ENCODE assay signal across 8 cellular contexts in the genomic region with DNA sequence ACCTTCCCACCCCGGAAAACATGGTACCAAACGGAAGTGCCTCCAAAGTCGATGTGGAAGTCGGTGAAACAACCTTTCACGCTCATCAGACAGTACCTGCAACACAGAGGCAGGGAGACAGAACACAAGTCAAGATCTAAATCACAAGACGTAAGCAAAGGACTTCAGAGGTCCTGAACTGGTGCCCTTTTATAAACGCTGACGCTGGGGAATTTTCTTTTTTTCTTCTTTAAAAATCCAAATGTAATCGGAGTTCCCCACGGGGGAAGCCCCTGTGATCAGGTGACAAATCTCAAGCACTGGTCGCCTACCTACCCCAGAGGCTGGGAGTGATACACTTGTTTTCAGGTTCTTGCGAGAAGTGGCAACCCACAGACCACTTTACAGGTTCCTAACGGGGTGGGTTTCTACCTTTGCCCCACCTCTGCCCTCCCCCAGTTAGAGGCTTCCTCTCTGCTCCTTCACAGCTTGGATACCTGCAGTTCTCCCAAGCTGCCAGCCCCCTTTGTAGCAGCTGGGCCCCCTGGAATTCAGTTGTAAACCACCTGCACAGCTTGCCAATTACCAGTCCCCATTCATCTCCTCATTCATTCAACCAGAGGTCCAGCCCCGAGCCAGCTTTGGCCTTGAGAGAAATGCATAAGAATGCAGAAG. TPM values are rescaled to one million over a fixed set of nuclear protein-coding genes. Genes with fewer than 3 reads are reported as not detected.
A peak's percentile ranks its signal among the peaks of the same experiment; 100 is the strongest.
DNase-seq lines count a peak whose midpoint lies in the region; TF ChIP-seq lines count a peak whose summit lies in the region.

No MANE protein-coding gene starts in this region.

- no peaks in the 10 kb centered on the region for H3K27me3 Mint-ChIP-seq in activated T-helper 2 cell treated with anti-CD3 and anti-CD28 coated beads, Interferon-gamma antibody, Interleukin-2, Interleukin-4, amounts not matched to agents 10 μg/mL and 5 μg/mL and 100 μg/mL, durations not matched to agents 14 hours and 24 hours and 36 hours (ENCODE audit: low read depth)
- peaks cover 16% of the 10 kb centered on the region for H3K27me3 Mint-ChIP-seq in neural progenitor cell (ENCODE audit: insufficient read depth, low read depth)

- H3K4me3 ChIP-seq in BLaER1 treated with 17β-estradiol and CSF1 and Interleukin-3, amounts not matched to agents 10 nM and 100 nM = no peak overlapping the region
- H3K4me3 ChIP-seq in NT2/D1 (ENCODE audit: insufficient read length, low read depth) (no peak overlapping the region), neural progenitor cell (no peak overlapping the region)

- H3K9me3 ChIP-seq in BLaER1 treated with 17β-estradiol and CSF1 and Interleukin-3, amounts not matched to agents 10 nM and 100 nM (replicated peaks in 1 of 11) = no peaks in the 10 kb centered on the region
- no peaks in the 10 kb centered on the region for H3K9me3 ChIP-seq in NT2/D1 (ENCODE audit: insufficient read depth, low read length)
- H3K9me3 ChIP-seq in neural progenitor cell (ENCODE audit: low read depth) = no peaks in the 10 kb centered on the region

- peaks cover 81% of the 10 kb centered on the region for H3K79me2 ChIP-seq in neural progenitor cell (ENCODE audit: low read depth)

- peak overlapping the region; percentile 98 to 100 (median 100); a peak in 21 of 22 replicates for H3K4me2 ChIP-seq in BLaER1 treated with 17β-estradiol and CSF1 and Interleukin-3, amounts not matched to agents 10 nM and 100 nM
- H3K4me2 ChIP-seq in neural progenitor cell = peak overlapping the region; percentile 79

- peaks cover 53% of the 10 kb centered on the region for H3F3A ChIP-seq in neural progenitor cell (ENCODE audit: low read depth)

- H3K27me3 ChIP-seq in BLaER1 treated with 17β-estradiol and CSF1 and Interleukin-3, amounts not matched to agents 10 nM and 100 nM = no peaks in the 10 kb centered on the region; a peak in 2 of 22 replicates
- H3K27me3 ChIP-seq in NT2/D1 (ENCODE audit: insufficient read depth, insufficient read length) = no peaks in the 10 kb centered on the region
- peaks cover 3% of the 10 kb centered on the region for H3K27me3 ChIP-seq in neural progenitor cell

- H3K27ac ChIP-seq in BLaER1 treated with 17β-estradiol and CSF1 and Interleukin-3, amounts not matched to agents 10 nM and 100 nM = peak overlapping the region in 8 of 11 experiments; percentile 49 to 86 (median 80); a peak in 16 of 22 replicates
- H3K27ac ChIP-seq in neural progenitor cell = no peak overlapping the region

- no peak overlapping the region for H2AFZ ChIP-seq in neural progenitor cell (replicated peaks)

- peak; percentile 86 for DNase-seq in NT2/D1 (ENCODE audit: low read depth, low spot score)
- no peak for DNase-seq in activated T-helper 2 cell treated with anti-CD3 and anti-CD28 coated beads, Interferon-gamma antibody, Interleukin-2, Interleukin-4, amounts not matched to agents 10 μg/mL and 5 μg/mL and 100 μg/mL, durations not matched to agents 14 hours and 24 hours and 36 hours (ENCODE audit: low spot score)
- DNase-seq in neural progenitor cell (ENCODE audit: low spot score) = peak; percentile 16
- no peak for DNase-seq in SKM-1 (lab: John Stamatoyannopoulos, UW; ENCODE audit: unreplicated experiment)
- no peak for DNase-seq in DMS 273 treated with DMSO at 0.1 percent for 48 hours (lab: John Stamatoyannopoulos, UW)
- no peak for DNase-seq in SW 1271 (lab: John Stamatoyannopoulos, UW)
- DNase-seq in NCI-H226 = no peak

- intact Hi-C loops in activated T-helper 2 cell treated with anti-CD3 and anti-CD28 coated beads, Interferon-gamma antibody, Interleukin-2, Interleukin-4, amounts not matched to agents 10 μg/mL and 5 μg/mL and 100 μg/mL, durations not matched to agents 14 hours and 24 hours and 36 hours (cut with micrococcal nuclease) = loop anchor here (5.0 kb wide), 3 partner anchors 48 to 138 kb away; a partner anchor contains a TSS

- peaks cover 34% of the 10 kb centered on the region for H3K36me3 Mint-ChIP-seq in activated T-helper 2 cell treated with anti-CD3 and anti-CD28 coated beads, Interferon-gamma antibody, Interleukin-2, Interleukin-4, amounts not matched to agents 10 μg/mL and 5 μg/mL and 100 μg/mL, durations not matched to agents 14 hours and 24 hours and 36 hours (ENCODE audit: low read depth)
- peaks cover 17% of the 10 kb centered on the region for H3K36me3 Mint-ChIP-seq in neural progenitor cell

- H3K9ac ChIP-seq in BLaER1 treated with 17β-estradiol and CSF1 and Interleukin-3, amounts not matched to agents 10 nM and 100 nM = peak overlapping the region in 8 of 11 experiments; percentile 27 to 84 (median 72); a peak in 13 of 22 replicates
- H3K9ac ChIP-seq in NT2/D1 (ENCODE audit: insufficient read length, low read depth) (peak overlapping the region; percentile 16), neural progenitor cell (no peak overlapping the region)

- no peak for TF ChIP-seq CTCF in neural progenitor cell (IDR thresholded peaks at IDR 0.05)

- H3K9me3 Mint-ChIP-seq in activated T-helper 2 cell treated with anti-CD3 and anti-CD28 coated beads, Interferon-gamma antibody, Interleukin-2, Interleukin-4, amounts not matched to agents 10 μg/mL and 5 μg/mL and 100 μg/mL, durations not matched to agents 14 hours and 24 hours and 36 hours = no peaks in the 10 kb centered on the region
- H3K9me3 Mint-ChIP-seq in neural progenitor cell = no peaks in the 10 kb centered on the region

- H3K36me3 ChIP-seq in BLaER1 treated with 17β-estradiol and CSF1 and Interleukin-3, amounts not matched to agents 10 nM and 100 nM = peaks cover 9 to 39% (median 24%) of the 10 kb centered on the region in 11 experiments; a peak in 20 of 22 replicates
- peaks cover 26% of the 10 kb centered on the region for H3K36me3 ChIP-seq in NT2/D1 (ENCODE audit: insufficient read depth, insufficient read length, low read length)
- no peaks in the 10 kb centered on the region for H3K36me3 ChIP-seq in neural progenitor cell

- H3K27ac Mint-ChIP-seq in activated T-helper 2 cell treated with anti-CD3 and anti-CD28 coated beads, Interferon-gamma antibody, Interleukin-2, Interleukin-4, amounts not matched to agents 10 μg/mL and 5 μg/mL and 100 μg/mL, durations not matched to agents 14 hours and 24 hours and 36 hours = peak overlapping the region; percentile 43
- peak overlapping the region; percentile 65 for H3K27ac Mint-ChIP-seq in neural progenitor cell

- peaks cover 0 to 56% (median 6%) of the 10 kb centered on the region in 11 experiments; a peak in 8 of 22 replicates for H4K20me1 ChIP-seq in BLaER1 treated with 17β-estradiol and CSF1 and Interleukin-3, amounts not matched to agents 10 nM and 100 nM
- peaks cover 97% of the 10 kb centered on the region for H4K20me1 ChIP-seq in neural progenitor cell (ENCODE audit: low read depth)

- H3K4me1 Mint-ChIP-seq in activated T-helper 2 cell treated with anti-CD3 and anti-CD28 coated beads, Interferon-gamma antibody, Interleukin-2, Interleukin-4, amounts not matched to agents 10 μg/mL and 5 μg/mL and 100 μg/mL, durations not matched to agents 14 hours and 24 hours and 36 hours (ENCODE audit: low read depth) = peaks cover 42% of the 10 kb centered on the region
- peaks cover 60% of the 10 kb centered on the region for H3K4me1 Mint-ChIP-seq in neural progenitor cell

- H3K4me3 Mint-ChIP-seq in activated T-helper 2 cell treated with anti-CD3 and anti-CD28 coated beads, Interferon-gamma antibody, Interleukin-2, Interleukin-4, amounts not matched to agents 10 μg/mL and 5 μg/mL and 100 μg/mL, durations not matched to agents 14 hours and 24 hours and 36 hours (ENCODE audit: low read depth) = peak overlapping the region; percentile 0
- H3K4me3 Mint-ChIP-seq in neural progenitor cell = peak overlapping the region; percentile 77

- H3K4me1 ChIP-seq in BLaER1 treated with 17β-estradiol and CSF1 and Interleukin-3, amounts not matched to agents 10 nM and 100 nM = peaks cover 64 to 92% (median 80%) of the 10 kb centered on the region in 10 experiments
- H3K4me1 ChIP-seq in NT2/D1 (ENCODE audit: insufficient read depth, insufficient read length) = peaks cover 36% of the 10 kb centered on the region
- peaks cover 40% of the 10 kb centered on the region for H3K4me1 ChIP-seq in neural progenitor cell

RNA-seq across cellular contexts. Expression of a gene that starts 46.2 kb away (rescaled TPM):
- total RNA-seq in activated T-helper 2 cell treated with anti-CD3 and anti-CD28 coated beads, Interferon-gamma antibody, Interleukin-2, Interleukin-4, amounts not matched to agents 10 μg/mL and 5 μg/mL and 100 μg/mL, durations not matched to agents 14 hours and 24 hours and 36 hours = 56.2 and 59.3 TPM in 2 replicates
- 85.3 and 158 TPM in 2 replicates for total RNA-seq in neural progenitor cell (ENCODE audit: low replicate concordance)

Comparison
In these comparisons a context has a peak if more than half of its experiments do, and no peak if none do; other contexts are left out.
1. DNase-seq: peak in NT2/D1 (single experiment) and neural progenitor cell (single experiment); none in activated T-helper 2 cell treated with anti-CD3 and anti-CD28 coated beads, Interferon-gamma antibody, Interleukin-2, Interleukin-4, amounts not matched to agents 10 μg/mL and 5 μg/mL and 100 μg/mL, durations not matched to agents 14 hours and 24 hours and 36 hours (single experiment), SKM-1 (single experiment), DMS 273 treated with DMSO at 0.1 percent for 48 hours (single experiment), SW 1271 (0 of 2) and NCI-H226 (single experiment).